ENCODE assay signal across 13 cellular contexts in the genomic region with DNA sequence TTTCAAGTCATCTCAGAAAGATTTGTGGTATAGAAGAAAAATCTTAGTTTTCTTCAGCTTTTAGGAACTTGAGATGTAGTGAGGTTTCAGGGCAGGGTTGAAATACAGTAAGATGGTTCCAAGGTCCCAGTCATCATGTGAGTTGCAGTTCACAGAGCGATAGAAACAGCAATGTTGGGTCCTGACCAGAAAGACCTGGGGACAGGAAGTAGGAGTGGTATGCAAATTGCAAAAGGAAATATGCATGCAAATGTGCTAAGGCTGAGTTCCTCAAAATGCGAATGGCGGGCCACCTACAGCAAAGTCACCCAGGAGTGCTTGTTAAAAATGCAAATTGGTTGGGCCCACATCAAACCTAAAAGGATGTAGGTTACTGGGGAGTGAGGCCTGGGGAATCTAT.
A peak's percentile ranks its signal among the peaks of the same experiment; 100 is the strongest.
DNase-seq lines count a peak whose midpoint lies in the region; ATAC-seq and TF ChIP-seq lines count a peak whose summit lies in the region.
"Had no signal": no experiment of that assay in that cellular context is flagged by ENCODE, and none has a peak within 500 bp of the region (broad histone marks: within the 10 kb centered on the region; RNA-seq: fewer than 3 reads in every experiment).

No MANE protein-coding gene starts in this region.

- no peak overlapping the region for H2AK5ac ChIP-seq in H9 (ENCODE audit: insufficient read length, low read length)

- no peak overlapping the region for H3K9ac ChIP-seq in H9 (ENCODE audit: extremely low read depth, insufficient read length, low read length)

- peak overlapping the region in 2 of 3 experiments; percentile 2 to 41; a peak in 3 of 7 replicates for H3K27ac Mint-ChIP-seq in H9
- H3K27ac Mint-ChIP-seq in effector memory CD8-positive, alpha-beta T cell: no peak overlapping the region
- H3K27ac Mint-ChIP-seq: activated CD4-positive, alpha-beta T cell treated with anti-CD3 and anti-CD28 coated beads for 36 hours; natural killer cell; T-helper 1 cell treated with Interleukin-12 subunit alpha and Interleukin-12 subunit beta and Interleukin-4 antibody, amounts not matched to agents 30 μg/mL and 1 μg/mL, for 36 hours had no signal

- H3K27me3 Mint-ChIP-seq in H9 (ENCODE audit: low read depth): no peaks in the 10 kb centered on the region
- no peaks in the 10 kb centered on the region for H3K27me3 Mint-ChIP-seq in effector memory CD8-positive, alpha-beta T cell
- H3K27me3 Mint-ChIP-seq: activated CD4-positive, alpha-beta T cell treated with anti-CD3 and anti-CD28 coated beads for 36 hours had no signal

- no peak overlapping the region for H3K4me2 ChIP-seq in H9 (ENCODE audit: insufficient read depth, insufficient read length, low read length)

- no peaks in the 10 kb centered on the region for H3K27me3 ChIP-seq in H9 (ENCODE audit: insufficient read depth, low read length)
- H3K27me3 ChIP-seq: right atrium auricular region had no signal

- ATAC-seq in GM19023 (IDR thresholded peaks at IDR 0.05; ENCODE audit: unreplicated experiment) (peak; percentile 84), HG03469 (IDR thresholded peaks at IDR 0.05; ENCODE audit: unreplicated experiment) (peak; percentile 55)
- no peak for ATAC-seq in effector memory CD8-positive, alpha-beta T cell (replicated peaks)
- ATAC-seq: activated CD4-positive, alpha-beta T cell treated with anti-CD3 and anti-CD28 coated beads for 36 hours; natural killer cell; PC-3 had no signal

- H3K79me1 ChIP-seq in H9 (ENCODE audit: insufficient read depth, low read depth, low read length, poor library complexity, severe bottlenecking): no peaks in the 10 kb centered on the region

- TF ChIP-seq CTCF in H9 (conservative IDR thresholded peaks at IDR 0.05): no peak

- H3K4me1 Mint-ChIP-seq in H9: peaks cover 10 to 13% of the 10 kb centered on the region in 2 experiments
- H3K4me1 Mint-ChIP-seq in effector memory CD8-positive, alpha-beta T cell (ENCODE audit: low read depth in 2 of 2): no peaks in the 10 kb centered on the region
- H3K4me1 Mint-ChIP-seq: activated CD4-positive, alpha-beta T cell treated with anti-CD3 and anti-CD28 coated beads for 36 hours; natural killer cell had no signal

- H3K23me2 ChIP-seq in H9 (ENCODE audit: insufficient read length, low read depth, low read length, poor library complexity, severe bottlenecking): no peaks in the 10 kb centered on the region

- WGBS in H9 (ENCODE audit: extremely low coverage, insufficient read length, low lambda C conversion rate): no CpG with 5 or more reads among the region's 3 CpGs

- H3K4me3 Mint-ChIP-seq in H9: peak overlapping the region in 1 of 2 experiments; percentile 19; a peak in 2 of 5 replicates
- H3K4me3 Mint-ChIP-seq in effector memory CD8-positive, alpha-beta T cell: no peak overlapping the region
- H3K4me3 Mint-ChIP-seq: activated CD4-positive, alpha-beta T cell treated with anti-CD3 and anti-CD28 coated beads for 36 hours; natural killer cell; T-helper 1 cell treated with Interleukin-12 subunit alpha and Interleukin-12 subunit beta and Interleukin-4 antibody, amounts not matched to agents 30 μg/mL and 1 μg/mL, for 36 hours had no signal

- H2BK15ac ChIP-seq in H9 (ENCODE audit: low read depth, low read length): no peak overlapping the region

- H3K23ac ChIP-seq in H9 (ENCODE audit: insufficient read length, low read depth, low read length): no peak overlapping the region

- no peak overlapping the region for H3K27ac ChIP-seq in H9 (ENCODE audit: insufficient read length, low read depth, low read length)
- H3K27ac ChIP-seq: right atrium auricular region had no signal

- H3K79me2 ChIP-seq in H9 (ENCODE audit: insufficient read depth, low read length): no peaks in the 10 kb centered on the region

- no peak overlapping the region for H2BK120ac ChIP-seq in H9 (ENCODE audit: low read depth, low read length, poor library complexity, severe bottlenecking)

- no peak overlapping the region for H2BK20ac ChIP-seq in H9 (ENCODE audit: low read depth, low read length, poor library complexity, severe bottlenecking)

- H3K14ac ChIP-seq in H9 (ENCODE audit: insufficient read depth, low read length): no peak overlapping the region

- no peak overlapping the region for H3T11ph ChIP-seq in H9 (ENCODE audit: low read length)

- no peak overlapping the region for H4K8ac ChIP-seq in H9 (replicated peaks; ENCODE audit: insufficient read length, low read depth, low read length)

- DNase-seq in H9: no peak
- peak; percentile 16 for DNase-seq in iPS DF 4.7 (ENCODE audit: extremely low read depth, low spot score)
- no peak for DNase-seq in effector memory CD8-positive, alpha-beta T cell
- no peak for DNase-seq in NCI-H524 (lab: John Stamatoyannopoulos, UW)
- DNase-seq in AG08396 (ENCODE audit: low spot score): no peak
- DNase-seq in central memory CD4-positive, alpha-beta T cell: no peak
- DNase-seq: activated CD4-positive, alpha-beta T cell treated with anti-CD3 and anti-CD28 coated beads for 36 hours; natural killer cell; PC-3 had no signal

- H3K4ac ChIP-seq in H9 (ENCODE audit: low read depth, low read length): no peak overlapping the region

- H2BK5ac ChIP-seq in H9 (ENCODE audit: insufficient read length, low read length): no peak overlapping the region

- no peaks in the 10 kb centered on the region for H3K36me3 Mint-ChIP-seq in H9 (ENCODE audit: insufficient read depth in 1 of 3, low read depth in 3 of 3)
- no peaks in the 10 kb centered on the region for H3K36me3 Mint-ChIP-seq in effector memory CD8-positive, alpha-beta T cell (ENCODE audit: insufficient read depth)

- no peak overlapping the region for H3K18ac ChIP-seq in H9 (ENCODE audit: insufficient read length, low read depth, low read length)

- no peak overlapping the region for H4K5ac ChIP-seq in H9 (ENCODE audit: insufficient read length, low read depth, low read length)

- no peaks in the 10 kb centered on the region for H3K9me3 Mint-ChIP-seq in H9
- peaks cover 5 to 12% of the 10 kb centered on the region in 2 donors for H3K9me3 Mint-ChIP-seq in effector memory CD8-positive, alpha-beta T cell

- peak overlapping the region; percentile 40 for H2AFZ ChIP-seq in H9 (ENCODE audit: low read length)

- no peak overlapping the region for H3K56ac ChIP-seq in H9 (ENCODE audit: insufficient read length, low read depth, low read length)

- H3K4me1 ChIP-seq in H9 (ENCODE audit: insufficient read depth, low read length): peaks cover 6% of the 10 kb centered on the region; the same call in 1 of the 2 replicates
- H3K4me1 ChIP-seq: right atrium auricular region had no signal

- no peak overlapping the region for H2BK12ac ChIP-seq in H9 (ENCODE audit: insufficient read length, low read depth, low read length)

- H3K9me3 ChIP-seq in H9 (ENCODE audit: control insufficient read depth, low read depth, low read length): no peaks in the 10 kb centered on the region
- H3K9me3 ChIP-seq: right atrium auricular region had no signal

- H4K20me1 ChIP-seq in H9 (ENCODE audit: control insufficient read depth, insufficient read depth, insufficient read length): no peaks in the 10 kb centered on the region

- no peak overlapping the region for H4K91ac ChIP-seq in H9 (ENCODE audit: insufficient read length, low read depth, low read length)

Comparison
In these comparisons a context has a peak if more than half of its experiments do, and no peak if none do; other contexts are left out.
1. H3K27ac Mint-ChIP-seq: peak in H9 (2 of 3); none in effector memory CD8-positive, alpha-beta T cell (0 of 2).